In genomic region chr22:37732699-37733607, GRCh38 we compare ENCODE assay signal across 17 cellular contexts. TPM values are rescaled to one million over a fixed set of nuclear protein-coding genes. Genes with fewer than 3 reads are reported as not detected.
DNase-seq lines count a peak whose midpoint lies in the region; ATAC-seq and TF ChIP-seq lines count a peak whose summit lies in the region.
"Had no signal": no experiment of that assay in that cellular context is flagged by ENCODE, and none has a peak within 500 bp of the region (broad histone marks: within the 10 kb centered on the region; RNA-seq: fewer than 3 reads in every experiment).

No MANE protein-coding gene starts in this region.

- H3K4me2 ChIP-seq in BLaER1 = 0 out of 2 replicates have a peak overlapping the region, but pooled peaks have one; percentile 85
- H3K4me2 ChIP-seq: KMS-11, PC-9 had no signal

- 76% methylated on average over 7 of the region's 19 CpGs for WGBS in right lobe of liver (ENCODE audit: insufficient coverage, low coverage, low lambda C conversion rate, missing lambda C conversion rate)
- WGBS in ovary, 3 donors = 66 to 70% (median 68%) methylated on average over 19 of the region's 19 CpGs

- peak overlapping the region; percentile 84 for H3K27ac ChIP-seq in BLaER1
- peak overlapping the region in 2 of 3 donors; percentile 81 to 82 for H3K27ac ChIP-seq in right lobe of liver
- peak overlapping the region; percentile 4 to 33 for H3K27ac ChIP-seq in ovary
- H3K27ac ChIP-seq in substantia nigra (ENCODE audit: low read depth, low read length, poor library complexity, severe bottlenecking) = no peak overlapping the region
- H3K27ac ChIP-seq: C4-2B, KMS-11, PC-9 had no signal

- H3K27ac Mint-ChIP-seq in activated T-helper 17 cell treated with anti-CD3 and anti-CD28 coated beads, Interleukin-2, amount 50 U/mL, for 72 hours = peak overlapping the region; percentile 36
- H3K27ac Mint-ChIP-seq in activated naive CD4-positive, alpha-beta T cell treated with anti-CD3 and anti-CD28 coated beads for 36 hours = no peak overlapping the region

- H3K4me1 ChIP-seq in BLaER1 (peaks cover 80% of the 10 kb centered on the region), right lobe of liver (peaks cover 0 to 48% (median 15%) of the 10 kb centered on the region in 4 donors), ovary (ENCODE audit: insufficient read depth) (peaks cover 3% of the 10 kb centered on the region)

- ATAC-seq in activated T-helper 17 cell treated with anti-CD3 and anti-CD28 coated beads, Interleukin-2, amount 50 U/mL, for 72 hours (replicated peaks) = no peak
- ATAC-seq in right lobe of liver (no peak), HG02870 (IDR thresholded peaks at IDR 0.05; ENCODE audit: unreplicated experiment) (no peak)

- no peaks in the 10 kb centered on the region for H3K9me3 Mint-ChIP-seq in activated T-helper 17 cell treated with anti-CD3 and anti-CD28 coated beads, Interleukin-2, amount 50 U/mL, for 72 hours
- no peaks in the 10 kb centered on the region for H3K9me3 Mint-ChIP-seq in activated naive CD4-positive, alpha-beta T cell treated with anti-CD3 and anti-CD28 coated beads for 36 hours

- TF ChIP-seq POLR2A in right lobe of liver (IDR thresholded peaks at IDR 0.05) (no peak), ovary (IDR thresholded peaks at IDR 0.05) (no peak)

- H3K9ac ChIP-seq in BLaER1 = no peak overlapping the region
- H3K9ac ChIP-seq: KMS-11 had no signal

- no peaks in the 10 kb centered on the region for H4K20me1 ChIP-seq in BLaER1

- no peak overlapping the region for H3K4me3 Mint-ChIP-seq in activated T-helper 17 cell treated with anti-CD3 and anti-CD28 coated beads, Interleukin-2, amount 50 U/mL, for 72 hours
- H3K4me3 Mint-ChIP-seq in activated naive CD4-positive, alpha-beta T cell treated with anti-CD3 and anti-CD28 coated beads for 36 hours = no peak overlapping the region

- H3K27me3 ChIP-seq in BLaER1 = no peaks in the 10 kb centered on the region
- H3K27me3 ChIP-seq in right lobe of liver = no peaks in the 10 kb centered on the region
- H3K27me3 ChIP-seq in ovary = no peaks in the 10 kb centered on the region

- CTCF ChIA-PET in activated naive CD4-positive, alpha-beta T cell treated with anti-CD3 and anti-CD28 coated beads for 36 hours (lab: Charles Lee) = no interaction called here

- intact Hi-C loops in right lobe of liver (cut with DNase I) = loop anchor here in 1 of 2 donors (10.0 kb wide), 1 partner anchor 48 kb away; the partner anchor contains the start of gene NOL12
- intact Hi-C loops in ovary (cut with DNase I) = no loop called here
- intact Hi-C loops in activated naive CD4-positive, alpha-beta T cell treated with anti-CD3 and anti-CD28 coated beads for 36 hours (cut with micrococcal nuclease) = no loop called here

- H3K9me3 ChIP-seq in BLaER1 = no peaks in the 10 kb centered on the region
- H3K9me3 ChIP-seq in right lobe of liver = no peaks in the 10 kb centered on the region
- no peaks in the 10 kb centered on the region for H3K9me3 ChIP-seq in ovary

- peaks cover under 1% of the 10 kb centered on the region for H3K27me3 Mint-ChIP-seq in activated T-helper 17 cell treated with anti-CD3 and anti-CD28 coated beads, Interleukin-2, amount 50 U/mL, for 72 hours
- H3K27me3 Mint-ChIP-seq in activated naive CD4-positive, alpha-beta T cell treated with anti-CD3 and anti-CD28 coated beads for 36 hours (ENCODE audit: low read depth) = no peaks in the 10 kb centered on the region

- no peaks in the 10 kb centered on the region for H3K4me1 Mint-ChIP-seq in activated T-helper 17 cell treated with anti-CD3 and anti-CD28 coated beads, Interleukin-2, amount 50 U/mL, for 72 hours
- H3K4me1 Mint-ChIP-seq in activated naive CD4-positive, alpha-beta T cell treated with anti-CD3 and anti-CD28 coated beads for 36 hours (ENCODE audit: low read depth) = peaks cover 2% of the 10 kb centered on the region

- TF ChIP-seq CTCF in right lobe of liver (IDR thresholded peaks at IDR 0.05) = no peak
- TF ChIP-seq CTCF in ovary (IDR thresholded peaks at IDR 0.05) = no peak

- TF ChIP-seq EP300 in ovary (IDR thresholded peaks at IDR 0.05) = no peak

- H3K4me3 ChIP-seq in BLaER1 (no peak overlapping the region), right lobe of liver (no peak overlapping the region), ovary (no peak overlapping the region)
- H3K4me3 ChIP-seq: PC-9 had no signal

- no peak for DNase-seq in right lobe of liver
- peak in 3 of 5 donors; percentile 17 to 45 (median 38) for DNase-seq in ovary
- DNase-seq in activated naive CD4-positive, alpha-beta T cell treated with anti-CD3 and anti-CD28 coated beads for 36 hours = no peak
- DNase-seq in NCI-H446 (lab: John Stamatoyannopoulos, UW) = no peak
- no peak for DNase-seq in substantia nigra (lab: John Stamatoyannopoulos, UW)
- DNase-seq: DMS 273 treated with DMSO at 0.1 percent for 48 hours, DND-41, GOT3, NCI-H1417 treated with DMSO at 0.1 percent for 48 hours, NCI-H1930, NCI-H226 had no signal

- H3K36me3 ChIP-seq in BLaER1 = no peaks in the 10 kb centered on the region
- H3K36me3 ChIP-seq in right lobe of liver = no peaks in the 10 kb centered on the region
- H3K36me3 ChIP-seq in ovary = no peaks in the 10 kb centered on the region

- no peaks in the 10 kb centered on the region for H3K36me3 Mint-ChIP-seq in activated T-helper 17 cell treated with anti-CD3 and anti-CD28 coated beads, Interleukin-2, amount 50 U/mL, for 72 hours (ENCODE audit: low read depth)
- no peaks in the 10 kb centered on the region for H3K36me3 Mint-ChIP-seq in activated naive CD4-positive, alpha-beta T cell treated with anti-CD3 and anti-CD28 coated beads for 36 hours (ENCODE audit: low read depth)

RNA-seq across cellular contexts. Expression of gene TRIOBP, which starts 36.1 kb away (rescaled TPM):
- 10 to 100 TPM; 28.2 to 36.9 TPM for total RNA-seq in activated T-helper 17 cell treated with anti-CD3 and anti-CD28 coated beads, Interleukin-2, amount 50 U/mL, for 72 hours
- total RNA-seq in right lobe of liver = 10 to 100 TPM; 11.7 to 22.8 (median 20.7) TPM
- 100 to 1,000 TPM in 2 of 7 donors, 10 to 100 TPM in 5; 54.6 to 175 (median 88.7) TPM for total RNA-seq in ovary
- polyA plus RNA-seq in ovary = 10 to 100 TPM; 19.5 to 69.5 TPM
- total RNA-seq in activated naive CD4-positive, alpha-beta T cell treated with anti-CD3 and anti-CD28 coated beads for 36 hours = 10 to 100 TPM; 17.5 to 18.8 TPM

RNA-seq across cellular contexts. Expression of gene NOL12, which starts 46.8 kb away (rescaled TPM):
- 10 to 100 TPM; 22.1 to 46.1 TPM for total RNA-seq in activated T-helper 17 cell treated with anti-CD3 and anti-CD28 coated beads, Interleukin-2, amount 50 U/mL, for 72 hours
- total RNA-seq in right lobe of liver (10 to 100 TPM in 2 of 6 experiments, 1 to 10 TPM in 4; 8.4 to 16.1 (median 9.4) TPM), ovary (10 to 100 TPM; 11.9 to 36.0 (median 20.3) TPM)
- polyA plus RNA-seq in ovary = 10 to 100 TPM in 1 of 2 donors, 1 to 10 TPM in 1; 7.6 to 19.3 TPM
- 10 to 100 TPM; 26.7 to 30.4 TPM for total RNA-seq in activated naive CD4-positive, alpha-beta T cell treated with anti-CD3 and anti-CD28 coated beads for 36 hours

RNA-seq across cellular contexts. Expression of gene LGALS1, which starts 57.5 kb away (rescaled TPM):
- 1,000 to 10,000 TPM; 1,410 to 2,076 TPM for total RNA-seq in activated T-helper 17 cell treated with anti-CD3 and anti-CD28 coated beads, Interleukin-2, amount 50 U/mL, for 72 hours
- total RNA-seq in right lobe of liver (100 to 1,000 TPM in 4 of 6 experiments, 10 to 100 TPM in 2; 34.7 to 267 (median 141) TPM), ovary (1,000 to 10,000 TPM in 5 of 7 donors, 100 to 1,000 TPM in 2; 819 to 1,819 (median 1,125) TPM)
- polyA plus RNA-seq in ovary = 1,000 to 10,000 TPM in 1 of 2 donors, 100 to 1,000 TPM in 1; 331 to 1,399 TPM
- total RNA-seq in activated naive CD4-positive, alpha-beta T cell treated with anti-CD3 and anti-CD28 coated beads for 36 hours = 10 to 100 TPM; 62.7 to 70.2 TPM

Comparison
In these comparisons a context has a peak if more than half of its experiments do, and no peak if none do; other contexts are left out.
1. DNase-seq: peak in ovary (3 of 5); none in right lobe of liver (0 of 3), activated naive CD4-positive, alpha-beta T cell treated with anti-CD3 and anti-CD28 coated beads for 36 hours (single experiment), NCI-H446 (0 of 2) and substantia nigra (0 of 49).